Comparison of ENCODE assay signal across 8 cellular contexts in the genomic region with DNA sequence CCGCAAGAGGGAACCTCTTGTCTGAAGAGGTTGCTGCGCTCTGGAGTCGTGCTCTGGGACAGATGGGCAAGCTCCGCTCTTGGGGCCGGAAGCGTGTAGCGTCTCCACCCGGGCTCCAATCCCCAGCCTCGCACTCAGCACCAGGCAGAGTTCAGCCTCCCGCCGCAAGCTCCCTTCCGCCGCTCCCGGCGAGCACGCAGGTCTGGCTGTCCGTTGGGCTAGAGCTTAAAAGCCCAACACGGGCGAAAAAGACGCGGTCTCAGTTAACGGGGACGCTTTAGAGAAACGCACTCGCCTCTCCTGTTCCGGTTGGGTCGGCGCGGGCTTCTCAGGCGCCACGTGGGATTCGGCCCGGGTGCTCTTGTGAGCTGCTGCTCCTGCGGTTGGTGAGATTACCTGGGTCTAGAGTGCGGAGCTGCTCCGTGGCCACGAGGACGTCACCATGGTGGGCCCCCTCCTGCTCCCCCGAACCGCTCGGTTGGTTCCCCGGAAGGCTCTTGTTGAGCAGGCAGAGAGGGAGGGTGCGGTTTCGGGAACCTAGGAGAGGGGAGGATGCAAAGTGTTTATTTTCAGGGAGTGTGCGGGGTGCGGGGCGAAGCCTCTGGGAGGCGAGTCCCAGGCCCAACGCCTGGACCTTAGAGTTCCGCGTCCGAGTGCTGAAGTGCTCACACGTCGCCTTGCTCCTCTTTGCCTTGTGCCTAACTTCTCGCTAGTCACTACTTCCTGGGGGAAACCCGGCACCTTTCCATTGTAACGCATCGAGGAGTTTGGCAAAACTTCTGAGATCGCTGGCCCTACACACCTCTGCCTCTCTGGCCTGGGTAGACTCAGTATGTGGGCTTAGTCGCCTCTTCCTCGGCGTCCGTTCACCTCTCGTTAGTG. TPM values are rescaled to one million over a fixed set of nuclear protein-coding genes. Genes with fewer than 3 reads are reported as not detected.
DNase-seq lines count a peak whose midpoint lies in the region; TF ChIP-seq lines count a peak whose summit lies in the region.

A gene (plus strand): TSS at position 331 of the 882 bp plus-strand sequence. CDS start 112 bp downstream, at position 443.

- H3K4me3 ChIP-seq in H7 (ENCODE audit: insufficient read depth, low read depth, low read length), result peak within 1 kb of the TSS; percentile 56
- peak within 1 kb of the TSS; percentile 84 to 99 for H3K4me3 ChIP-seq in foreskin fibroblast (ENCODE audit: low read depth in 1 of 2, low read length in 2 of 2)
- H3K4me3 ChIP-seq in neural progenitor cell, result peak within 1 kb of the TSS; percentile 63

- H3K79me2 ChIP-seq in neural progenitor cell (ENCODE audit: low read depth), result peaks cover 51% of the 10 kb centered on the region

- H3F3A ChIP-seq in neural progenitor cell (ENCODE audit: low read depth), result peaks cover 20% of the 10 kb centered on the region

- peaks cover 9% of the 10 kb centered on the region for H3K4me1 Mint-ChIP-seq in neural progenitor cell

- no peaks in the 10 kb centered on the region for H3K9me3 ChIP-seq in neural progenitor cell (ENCODE audit: low read depth)

- DNase-seq in ELR (ENCODE audit: low read depth) (peak; percentile 95), H7 (peak; percentile 83), M059J (ENCODE audit: low read depth) (peak; percentile 90), SIG-M5 (lab: John Stamatoyannopoulos, UW) (peak; percentile 68), activated gamma-delta T cell treated with Interleukin-2 at 50 U/mL for 16 hours (peak; percentile 67), foreskin fibroblast (peak; percentile 90 to 96), neural progenitor cell (ENCODE audit: low spot score) (peak; percentile 93), stromal cell of bone marrow (ENCODE audit: low read depth) (peak; percentile 88)

- H3K36me3 ChIP-seq in H7 (replicated peaks; ENCODE audit: control insufficient read depth, insufficient read depth, low read length), result no peaks in the 10 kb centered on the region; the same call in 1 of the 2 replicates
- H3K36me3 ChIP-seq in neural progenitor cell, result no peaks in the 10 kb centered on the region

- peak within 1 kb of the TSS; percentile 96 for H3K27ac ChIP-seq in neural progenitor cell

- no peaks in the 10 kb centered on the region for H3K27me3 ChIP-seq in H7 (ENCODE audit: control insufficient read depth, insufficient read depth, low read length)
- H3K27me3 ChIP-seq in neural progenitor cell, result no peaks in the 10 kb centered on the region

- peak within 1 kb of the TSS; percentile 99 for H3K27ac Mint-ChIP-seq in neural progenitor cell

- H3K9ac ChIP-seq in neural progenitor cell, result peak within 1 kb of the TSS; percentile 70

- peaks cover 13% of the 10 kb centered on the region for H3K4me1 ChIP-seq in neural progenitor cell

- peak within 1 kb of the TSS; percentile 86 for H2AFZ ChIP-seq in neural progenitor cell (replicated peaks)

- H3K9me3 Mint-ChIP-seq in neural progenitor cell, result peaks cover 4% of the 10 kb centered on the region

- no peaks in the 10 kb centered on the region for H4K20me1 ChIP-seq in neural progenitor cell (ENCODE audit: low read depth)

- H3K4me3 Mint-ChIP-seq in neural progenitor cell, result peak within 1 kb of the TSS; percentile 98

- H3K27me3 Mint-ChIP-seq in neural progenitor cell (ENCODE audit: insufficient read depth, low read depth), result no peaks in the 10 kb centered on the region

- H3K36me3 Mint-ChIP-seq in neural progenitor cell, result peaks cover 15% of the 10 kb centered on the region

- H3K4me2 ChIP-seq in neural progenitor cell, result peak within 1 kb of the TSS; percentile 83

- no peak for TF ChIP-seq CTCF in foreskin fibroblast (IDR thresholded peaks at IDR 0.05; ENCODE audit: low read depth, low read length)
- TF ChIP-seq CTCF in neural progenitor cell (IDR thresholded peaks at IDR 0.05), result no peak

RNA-seq across cellular contexts. Expression of the gene that starts here (rescaled TPM):
- total RNA-seq in H7 (2014; rRNA removed; shearing (Covaris generic)), result 26.1 and 29.7 TPM in 2 replicates
- 31.8 and 53.4 TPM in 2 replicates for total RNA-seq in M059J (2014; rRNA removed; shearing (Covaris generic))
- 45.2 and 78.5 TPM in 2 replicates for total RNA-seq in neural progenitor cell (ENCODE audit: low replicate concordance)

Comparison
In these comparisons a context has a peak if more than half of its experiments do, and no peak if none do; other contexts are left out.
1. Peak in every context shown above with its lines: DNase-seq, H3K4me3 ChIP-seq and H3K27ac ChIP-seq.